19 cellular contexts compared by ENCODE assay signal in the genomic region with DNA sequence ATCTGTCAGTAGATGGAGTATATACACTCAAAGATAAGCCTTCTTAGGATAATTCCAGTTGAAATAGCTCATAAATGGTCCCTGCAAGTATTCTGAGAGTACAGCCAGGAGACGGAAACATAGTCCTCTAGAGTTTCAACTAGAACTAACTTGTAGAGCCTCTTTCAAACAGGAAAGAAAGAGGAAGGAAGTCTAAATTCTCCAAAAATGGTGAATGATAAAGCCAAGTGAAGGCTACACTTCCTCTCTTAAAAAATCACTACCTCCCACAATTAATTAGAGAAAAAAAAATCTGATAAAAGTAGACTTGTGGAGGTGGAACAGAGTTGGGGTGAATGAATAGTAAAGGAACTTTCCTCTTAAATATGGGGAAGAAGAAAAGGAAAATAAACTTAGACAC.
DNase-seq lines count a peak whose midpoint lies in the region; ATAC-seq and TF ChIP-seq lines count a peak whose summit lies in the region.
"Had no signal": no experiment of that assay in that cellular context is flagged by ENCODE, and none has a peak within 500 bp of the region (broad histone marks: within the 10 kb centered on the region; RNA-seq: fewer than 3 reads in every experiment).

No MANE protein-coding gene starts in this region.

- H3K27me3 ChIP-seq in BLaER1 = no peaks in the 10 kb centered on the region
- H3K27me3 ChIP-seq in Karpas-422 (ENCODE audit: low read length) = no peaks in the 10 kb centered on the region
- H3K27me3 ChIP-seq in vagina = no peaks in the 10 kb centered on the region
- H3K27me3 ChIP-seq in CD4-positive, alpha-beta memory T cell (ENCODE audit: insufficient read depth, low read length) = no peaks in the 10 kb centered on the region
- H3K27me3 ChIP-seq: SJCRH30 had no signal

- TF ChIP-seq CTCF in vagina (IDR thresholded peaks at IDR 0.05) = no peak

- H3K27me3 Mint-ChIP-seq in activated T-cell treated with anti-CD3 and anti-CD28 coated beads, Interleukin-2, amount 50 U/mL, for 72 hours (ENCODE audit: low read depth) = no peaks in the 10 kb centered on the region
- H3K27me3 Mint-ChIP-seq in CD4-positive, alpha-beta memory T cell = no peaks in the 10 kb centered on the region
- H3K27me3 Mint-ChIP-seq: T-cell had no signal

- DNase-seq in Karpas-422 (peak; percentile 67), SK-N-MC (ENCODE audit: low read depth, low spot score) (peak; percentile 91), medulla oblongata (ENCODE audit: extremely low spot score) (peak; percentile 30), vagina (ENCODE audit: extremely low spot score in 2 of 2) (no peak)
- DNase-seq in activated T-cell treated with anti-CD3 and anti-CD28 coated beads, Interleukin-2, amount 50 U/mL, for 72 hours = no peak
- no peak for DNase-seq in CD4-positive, alpha-beta memory T cell
- DNase-seq: Calu3, DMS79 treated with DMSO at 0.1 percent for 48 hours, GDM1, H9, IMR-90, NCI-H1092 treated with DMSO at 0.1 percent for 48 hours, NCI-H1694, NCI-H446, NCI-H748 treated with DMSO at 0.1 percent for 48 hours, SJCRH30, T-cell had no signal

- no peaks in the 10 kb centered on the region for H3K36me3 Mint-ChIP-seq in activated T-cell treated with anti-CD3 and anti-CD28 coated beads, Interleukin-2, amount 50 U/mL, for 72 hours (ENCODE audit: insufficient read depth in 2 of 2)
- H3K36me3 Mint-ChIP-seq in CD4-positive, alpha-beta memory T cell = peaks cover 8 to 29% of the 10 kb centered on the region in 2 donors

- H3K4me3 Mint-ChIP-seq in activated T-cell treated with anti-CD3 and anti-CD28 coated beads, Interleukin-2, amount 50 U/mL, for 72 hours = no peak overlapping the region
- H3K4me3 Mint-ChIP-seq in CD4-positive, alpha-beta memory T cell = no peak overlapping the region
- H3K4me3 Mint-ChIP-seq: H9, T-cell had no signal

- H3K4me3 ChIP-seq in BLaER1 = no peak overlapping the region
- no peak overlapping the region for H3K4me3 ChIP-seq in Karpas-422 (ENCODE audit: low read length)
- peak overlapping the region; percentile 22 for H3K4me3 ChIP-seq in SK-N-MC
- H3K4me3 ChIP-seq in vagina = no peak overlapping the region
- H3K4me3 ChIP-seq in CD4-positive, alpha-beta memory T cell (ENCODE audit: low read length in 2 of 2) = no peak overlapping the region
- H3K4me3 ChIP-seq: SJCRH30 had no signal

- H3K27ac ChIP-seq in BLaER1 = no peak overlapping the region
- no peak overlapping the region for H3K27ac ChIP-seq in Karpas-422 (ENCODE audit: low read length)
- H3K27ac ChIP-seq in SK-N-MC = peak overlapping the region; percentile 84
- no peak overlapping the region for H3K27ac ChIP-seq in vagina
- no peak overlapping the region for H3K27ac ChIP-seq in CD4-positive, alpha-beta memory T cell (ENCODE audit: low read depth, low read length)
- H3K27ac ChIP-seq: C4-2B, SJCRH30 had no signal

- TF ChIP-seq POLR2A in vagina (IDR thresholded peaks at IDR 0.05) = no peak

- CTCF ChIA-PET in CD4-positive, alpha-beta memory T cell (lab: Charles Lee; ENCODE audit: partially characterized antibody) = no interaction called here

- POLR2A ChIA-PET in CD4-positive, alpha-beta memory T cell (lab: Charles Lee; ENCODE audit: partially characterized antibody) = no interaction called here

- H3K9ac ChIP-seq in BLaER1 (no peak overlapping the region), Karpas-422 (ENCODE audit: low read length) (no peak overlapping the region), SK-N-MC (ENCODE audit: insufficient read length) (no peak overlapping the region)

- H3K4me1 Mint-ChIP-seq in activated T-cell treated with anti-CD3 and anti-CD28 coated beads, Interleukin-2, amount 50 U/mL, for 72 hours (ENCODE audit: low read depth) = no peaks in the 10 kb centered on the region
- H3K4me1 Mint-ChIP-seq in CD4-positive, alpha-beta memory T cell = peaks cover 0 to 5% (median 1%) of the 10 kb centered on the region in 4 donors

- no peaks in the 10 kb centered on the region for H3K9me2 ChIP-seq in Karpas-422 (replicated peaks; ENCODE audit: insufficient read depth, low read length)

- no peaks in the 10 kb centered on the region for H3K79me2 ChIP-seq in Karpas-422 (ENCODE audit: low read length)

- no peak for ATAC-seq in activated T-cell treated with anti-CD3 and anti-CD28 coated beads, Interleukin-2, amount 50 U/mL, for 72 hours (replicated peaks in 1 of 2)
- ATAC-seq: T-cell had no signal

- H3K4me1 ChIP-seq in BLaER1 (peaks cover 15% of the 10 kb centered on the region), Karpas-422 (ENCODE audit: low read length) (peaks cover 34% of the 10 kb centered on the region), vagina (peaks cover 17% of the 10 kb centered on the region)
- H3K4me1 ChIP-seq in CD4-positive, alpha-beta memory T cell (ENCODE audit: insufficient read depth, low read length) = no peaks in the 10 kb centered on the region
- H3K4me1 ChIP-seq: SJCRH30 had no signal

- no peaks in the 10 kb centered on the region for H4K20me1 ChIP-seq in BLaER1
- H4K20me1 ChIP-seq in Karpas-422 (ENCODE audit: insufficient read depth, low read depth, low read length) = no peaks in the 10 kb centered on the region

- intact Hi-C loops in vagina (cut with DNase I) = no loop called here
- intact Hi-C loops in CD4-positive, alpha-beta memory T cell (cut with micrococcal nuclease) = no loop called here

- H2AFZ ChIP-seq in Karpas-422 (ENCODE audit: low read length) = no peak overlapping the region

- H3K9me3 ChIP-seq in BLaER1 (no peaks in the 10 kb centered on the region), Karpas-422 (ENCODE audit: low read length) (no peaks in the 10 kb centered on the region), SK-N-MC (ENCODE audit: low read depth, low read length) (no peaks in the 10 kb centered on the region), vagina (no peaks in the 10 kb centered on the region)
- no peaks in the 10 kb centered on the region for H3K9me3 ChIP-seq in CD4-positive, alpha-beta memory T cell (ENCODE audit: control insufficient read depth in 1 of 2, low read length in 2 of 2)
- H3K9me3 ChIP-seq: SJCRH30 had no signal

- H3K27ac Mint-ChIP-seq in activated T-cell treated with anti-CD3 and anti-CD28 coated beads, Interleukin-2, amount 50 U/mL, for 72 hours = no peak overlapping the region
- H3K27ac Mint-ChIP-seq in CD4-positive, alpha-beta memory T cell = no peak overlapping the region
- H3K27ac Mint-ChIP-seq: T-cell had no signal

- H3K9me3 Mint-ChIP-seq in activated T-cell treated with anti-CD3 and anti-CD28 coated beads, Interleukin-2, amount 50 U/mL, for 72 hours = no peaks in the 10 kb centered on the region
- H3K9me3 Mint-ChIP-seq in CD4-positive, alpha-beta memory T cell = peaks cover 0 to 4% (median 0%) of the 10 kb centered on the region in 8 donors
- H3K9me3 Mint-ChIP-seq: H9 had no signal

- H3K36me3 ChIP-seq in BLaER1 (no peaks in the 10 kb centered on the region), Karpas-422 (ENCODE audit: insufficient read depth, low read length) (no peaks in the 10 kb centered on the region), SK-N-MC (ENCODE audit: insufficient read depth, low read length) (no peaks in the 10 kb centered on the region), vagina (no peaks in the 10 kb centered on the region)
- no peaks in the 10 kb centered on the region for H3K36me3 ChIP-seq in CD4-positive, alpha-beta memory T cell (ENCODE audit: insufficient read depth, low read length)
- H3K36me3 ChIP-seq: SJCRH30 had no signal

- peak overlapping the region; percentile 41 for H3K4me2 ChIP-seq in BLaER1
- peak overlapping the region; percentile 3 for H3K4me2 ChIP-seq in Karpas-422 (ENCODE audit: low read depth, low read length, poor library complexity, severe bottlenecking)

Comparison
In these comparisons a context has a peak if more than half of its experiments do, and no peak if none do; other contexts are left out.
1. DNase-seq: peak in Karpas-422 (single experiment), SK-N-MC (single experiment) and medulla oblongata (single experiment); none in vagina (0 of 2), activated T-cell treated with anti-CD3 and anti-CD28 coated beads, Interleukin-2, amount 50 U/mL, for 72 hours (0 of 2) and CD4-positive, alpha-beta memory T cell (0 of 5).